Comparison of ENCODE assay signal across 9 cellular contexts in the genomic region with DNA sequence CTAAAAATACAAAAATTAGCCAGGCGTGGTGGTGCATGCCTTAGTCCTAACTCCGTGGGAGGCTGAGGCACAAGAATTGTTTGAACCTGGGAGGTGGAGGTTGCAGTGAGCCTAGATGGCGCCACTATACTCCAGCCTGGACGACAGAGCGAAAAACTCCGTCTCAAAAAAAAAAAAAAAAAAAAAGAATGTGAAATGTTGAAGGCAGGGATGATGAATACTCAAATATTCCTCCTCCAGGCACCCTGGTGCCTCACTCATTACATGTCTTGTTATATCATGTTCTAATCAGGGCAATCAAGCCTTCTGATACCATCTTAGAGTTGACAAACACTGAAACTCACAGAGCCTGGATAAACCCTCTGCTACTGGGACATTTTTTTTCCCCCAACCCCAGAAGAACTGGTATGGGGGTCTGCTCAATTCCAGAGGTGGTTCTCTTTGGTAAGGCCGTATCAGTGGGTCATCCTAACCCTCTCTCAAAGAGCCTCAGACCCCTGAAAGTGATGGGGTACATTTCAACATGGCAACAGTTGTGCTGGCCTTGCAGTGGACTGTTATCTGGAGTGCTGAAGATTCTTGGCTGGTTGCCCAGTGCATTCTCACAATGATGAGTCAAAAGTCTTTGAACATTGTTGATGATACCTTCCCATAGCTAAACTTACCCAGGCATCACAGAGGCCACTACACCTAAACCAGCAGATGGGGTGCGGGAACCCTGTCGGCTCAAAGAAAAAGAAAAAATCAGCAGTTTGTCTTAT. TPM values are rescaled to one million over a fixed set of nuclear protein-coding genes. Genes with fewer than 3 reads are reported as not detected.
DNase-seq lines count a peak whose midpoint lies in the region; FAIRE-seq and TF ChIP-seq lines count a peak whose summit lies in the region.
"Had no signal": no experiment of that assay in that cellular context is flagged by ENCODE, and none has a peak within 500 bp of the region (broad histone marks: within the 10 kb centered on the region; RNA-seq: fewer than 3 reads in every experiment).

No MANE protein-coding gene starts in this region.

- peak; percentile 15 for TF ChIP-seq CTCF in GM10266 (IDR thresholded peaks at IDR 0.05; ENCODE audit: control insufficient read depth, insufficient read depth, low read depth, missing control alignments)
- peak; percentile 48 for TF ChIP-seq CTCF in HFFc6 (IDR thresholded peaks at IDR 0.05)
- no peak for TF ChIP-seq CTCF in astrocyte (IDR thresholded peaks at IDR 0.05; ENCODE audit: insufficient read depth, low read depth, low read length)
- TF ChIP-seq CTCF in tibial nerve (IDR thresholded peaks at IDR 0.05), result no peak

- H2AFZ ChIP-seq in astrocyte (ENCODE audit: low read depth, low read length), result no peak overlapping the region

- no peak overlapping the region for H3K27ac Mint-ChIP-seq in HFFc6
- H3K27ac Mint-ChIP-seq in astrocyte (ENCODE audit: unreplicated experiment), result peak overlapping the region; percentile 58

- peak overlapping the region; percentile 3 for H3K4me2 ChIP-seq in astrocyte (ENCODE audit: low read length)

- H4K20me1 ChIP-seq in astrocyte (ENCODE audit: insufficient read depth, low read length), result peaks cover 9% of the 10 kb centered on the region

- peaks cover 6% of the 10 kb centered on the region for H3K79me2 ChIP-seq in astrocyte (ENCODE audit: insufficient read depth, low read length)

- H3K4me1 Mint-ChIP-seq in HFFc6 (ENCODE audit: low read depth), result peaks cover 35% of the 10 kb centered on the region
- H3K4me1 Mint-ChIP-seq in astrocyte (ENCODE audit: low read depth, unreplicated experiment), result peaks cover 9% of the 10 kb centered on the region

- H3K27me3 Mint-ChIP-seq in HFFc6 (ENCODE audit: insufficient read depth), result no peaks in the 10 kb centered on the region
- H3K27me3 Mint-ChIP-seq in astrocyte (ENCODE audit: low read depth, unreplicated experiment), result no peaks in the 10 kb centered on the region

- DNase-seq in GM10266 (ENCODE audit: extremely low spot score) (peak; percentile 43), HFFc6 (peak; percentile 63), RCC 7860 (ENCODE audit: low spot score) (peak; percentile 80), astrocyte (ENCODE audit: low read depth) (peak; percentile 66), tibial nerve (ENCODE audit: low spot score in 2 of 2) (no peak), NCI-H2107 (lab: John Stamatoyannopoulos, UW) (no peak), Kasumi-1 (lab: John Stamatoyannopoulos, UW) (no peak)
- DNase-seq in stimulated activated CD4-positive, alpha-beta T cell treated with anti-CD3 and anti-CD28 coated beads, Interleukin-4, amount 100 ng/mL, for 1 hour, result peak; percentile 30

- no peak overlapping the region for H3K4me3 Mint-ChIP-seq in HFFc6
- H3K4me3 Mint-ChIP-seq in astrocyte (ENCODE audit: unreplicated experiment), result no peak overlapping the region

- no peak overlapping the region for H3K9ac ChIP-seq in astrocyte (ENCODE audit: low read length)

- H3K27me3 ChIP-seq in astrocyte (ENCODE audit: insufficient read depth, low read length) (no peaks in the 10 kb centered on the region), tibial nerve (no peaks in the 10 kb centered on the region)

- no peaks in the 10 kb centered on the region for H3K36me3 ChIP-seq in astrocyte (ENCODE audit: insufficient read depth, low read length)
- no peaks in the 10 kb centered on the region for H3K36me3 ChIP-seq in tibial nerve

- no peak for TF ChIP-seq EP300 in tibial nerve (IDR thresholded peaks at IDR 0.05)

- H3K36me3 Mint-ChIP-seq in HFFc6 (ENCODE audit: low read depth), result no peaks in the 10 kb centered on the region
- no peaks in the 10 kb centered on the region for H3K36me3 Mint-ChIP-seq in astrocyte (ENCODE audit: low read depth, unreplicated experiment)
- H3K36me3 Mint-ChIP-seq: T-cell had no signal

- WGBS in tibial nerve, 2 donors, result 59 to 62% methylated on average over 9 of the region's 9 CpGs

- no peaks in the 10 kb centered on the region for H3K9me3 ChIP-seq in astrocyte (ENCODE audit: insufficient read depth, low read depth, low read length)
- H3K9me3 ChIP-seq in tibial nerve, result no peaks in the 10 kb centered on the region

- H3K4me3 ChIP-seq in astrocyte (ENCODE audit: insufficient read depth, low read depth, low read length) (no peak overlapping the region), tibial nerve (no peak overlapping the region)

- H3K27ac ChIP-seq in astrocyte (ENCODE audit: low read depth, low read length), result no peak overlapping the region
- no peak overlapping the region for H3K27ac ChIP-seq in tibial nerve

- no peak for TF ChIP-seq POLR2A in tibial nerve (IDR thresholded peaks at IDR 0.05)

- H3K4me1 ChIP-seq in astrocyte (ENCODE audit: insufficient read depth, low read length) (peaks cover 7% of the 10 kb centered on the region), tibial nerve (peaks cover 0 to 11% (median 0%) of the 10 kb centered on the region in 4 donors)

- H3K9me3 Mint-ChIP-seq in HFFc6, result no peaks in the 10 kb centered on the region
- H3K9me3 Mint-ChIP-seq in astrocyte (ENCODE audit: unreplicated experiment), result no peaks in the 10 kb centered on the region

- FAIRE-seq in RCC 7860 (lab: Jason Lieb, UNC) (peak; percentile 88), astrocyte (lab: Jason Lieb, UNC) (peak; percentile 93)

RNA-seq across cellular contexts. Expression of gene SH3KBP1, which starts 2.4 kb away (rescaled TPM):
- 10 to 100 TPM; 46.5 to 64.9 (median 61.0) TPM for total RNA-seq in HFFc6 (2021; fragmentation: NEBNext Ultra II Directional; extraction: Animal tissue kit (Norgen Biotek cat#: 25700))
- total RNA-seq in astrocyte (58.2 and 60.6 TPM in 2 replicates), tibial nerve (10 to 100 TPM; 17.3 to 24.5 (median 20.9) TPM)

Comparison
In these comparisons a context has a peak if more than half of its experiments do, and no peak if none do; other contexts are left out.
1. DNase-seq: peak in GM10266 (single experiment), HFFc6 (single experiment), RCC 7860 (single experiment), astrocyte (single experiment) and stimulated activated CD4-positive, alpha-beta T cell treated with anti-CD3 and anti-CD28 coated beads, Interleukin-4, amount 100 ng/mL, for 1 hour (single experiment); none in tibial nerve (0 of 2), NCI-H2107 (single experiment) and Kasumi-1 (0 of 2).
2. CTCF ChIP-seq: peak in GM10266 (single experiment) and HFFc6 (single experiment); none in astrocyte (single experiment) and tibial nerve (0 of 5).